ENCODE assay signal across 30 cellular contexts in the genomic region with DNA sequence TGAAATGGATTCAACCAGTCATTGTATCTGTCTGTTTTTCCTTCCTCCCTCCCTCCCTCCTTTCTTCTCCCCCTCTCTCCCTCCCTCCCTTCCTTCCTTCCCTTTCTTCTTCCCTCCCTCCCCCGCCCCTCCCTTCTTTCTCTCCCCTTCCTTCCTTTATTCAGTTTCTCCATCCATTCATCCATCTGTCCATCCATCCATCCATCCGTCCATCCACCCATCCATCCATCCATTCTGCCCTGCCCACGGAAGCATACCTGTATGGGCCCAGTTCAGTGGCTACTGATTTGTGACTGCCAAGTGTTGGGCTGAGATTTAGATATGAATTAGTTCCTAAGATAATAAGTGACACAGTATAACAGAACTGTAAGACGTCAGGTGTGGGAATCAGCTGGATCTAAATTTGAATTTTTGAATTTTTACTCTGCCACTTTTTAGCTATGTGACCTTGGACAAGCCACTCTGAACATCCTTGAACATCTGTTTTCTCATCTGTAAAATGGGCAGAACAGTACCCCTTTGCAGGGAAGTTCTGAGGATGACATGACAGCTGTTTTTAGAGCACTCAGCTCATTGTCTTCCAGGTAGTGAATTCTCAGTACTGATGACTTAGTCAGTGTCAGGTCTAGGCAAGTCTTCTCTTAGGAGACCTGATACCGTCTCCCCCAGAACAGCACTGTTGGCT.
"Had no signal": no experiment of that assay in that cellular context is flagged by ENCODE, and none has a peak within 500 bp of the region (broad histone marks: within the 10 kb centered on the region; RNA-seq: fewer than 3 reads in every experiment).

No MANE protein-coding gene starts in this region.

- H2AFZ ChIP-seq: hepatocyte had no signal

- H3K79me2 ChIP-seq: hepatocyte had no signal

- H3K4me3 ChIP-seq: ascending aorta, breast epithelium, cardiac muscle cell, colonic mucosa, esophagus muscularis mucosa, gastroesophageal sphincter, heart right ventricle, hepatocyte had no signal

- H3K4me1 ChIP-seq: ascending aorta, breast epithelium, colonic mucosa had no signal

- H3K4me2 ChIP-seq: hepatocyte had no signal

- H3K9me3 ChIP-seq: ascending aorta, breast epithelium, colonic mucosa, esophagus muscularis mucosa, gastroesophageal sphincter, heart right ventricle had no signal

- DNase-seq: activated B cell treated with CpG ODN at 0.5 μM for 24 hours; activated CD4-positive, alpha-beta memory T cell treated with anti-CD3 and anti-CD28 coated beads for 36 hours; activated CD4-positive, alpha-beta T cell treated with anti-CD3 and anti-CD28 coated beads for 36 hours; activated CD4-positive, alpha-beta T cell treated with anti-CD3 and anti-CD28 coated beads, Interleukin-2, amount 10 ng/mL, durations not matched to agents 24 days and 14 days; activated CD4-positive, CD25-positive, alpha-beta regulatory T cell treated with anti-CD3 and anti-CD28 coated beads, Interleukin-2, amount 50 U/mL, for 72 hours; activated CD8-positive, alpha-beta memory T cell treated with anti-CD3 and anti-CD28 coated beads, Interleukin-2, amount 10 ng/mL, durations not matched to agents 7 days and 5 days; activated CD8-positive, alpha-beta memory T cell treated with anti-CD3 and anti-CD28 coated beads, Interleukin-2, amount 50 U/mL, for 4 hours; activated CD8-positive, alpha-beta T cell treated with anti-CD3 and anti-CD28 coated beads, Interleukin-2, amount 10 ng/mL, durations not matched to agents 7 days and 5 days; activated gamma-delta T cell; activated naive CD4-positive, alpha-beta T cell; activated naive CD4-positive, alpha-beta T cell treated with anti-CD3 and anti-CD28 coated beads, Interleukin-2, amount 10 ng/mL, durations not matched to agents 7 days and 5 days; activated naive CD8-positive, alpha-beta T cell treated with anti-CD3 and anti-CD28 coated beads, Interleukin-2, amount 10 ng/mL, durations not matched to agents 7 days and 5 days; activated T-cell treated with anti-CD3 and anti-CD28 coated beads, Interleukin-2, amount 50 U/mL, for 1 hour; activated T-cell treated with anti-CD3 and anti-CD28 coated beads, Interleukin-2, amount 50 U/mL, for 48 hours; central memory CD4-positive, alpha-beta T cell; cerebellar nuclear complex; colonic mucosa; effector CD8-positive, alpha-beta T cell; erythroblast; foreskin melanocyte; heart right ventricle; T1000; WERI-Rb-1 had no signal

- ATAC-seq: activated CD4-positive, alpha-beta T cell treated with anti-CD3 and anti-CD28 coated beads for 36 hours; activated CD8-positive, alpha-beta memory T cell treated with anti-CD3 and anti-CD28 coated beads, Interleukin-2, amount 10 ng/mL, durations not matched to agents 7 days and 5 days; activated CD8-positive, alpha-beta T cell treated with anti-CD3 and anti-CD28 coated beads, Interleukin-2, amount 10 ng/mL, durations not matched to agents 7 days and 5 days; activated naive CD4-positive, alpha-beta T cell treated with anti-CD3 and anti-CD28 coated beads, Interleukin-2, amount 50 U/mL, for 72 hours; gastroesophageal sphincter; heart right ventricle had no signal

- H3K27ac ChIP-seq: ascending aorta, breast epithelium, cardiac muscle cell, colonic mucosa, esophagus muscularis mucosa, gastroesophageal sphincter, heart right ventricle, hepatocyte, WERI-Rb-1 had no signal

- H3K36me3 ChIP-seq: ascending aorta, breast epithelium, cardiac muscle cell, colonic mucosa, esophagus muscularis mucosa, gastroesophageal sphincter, heart right ventricle, WERI-Rb-1 had no signal

- H3K27me3 ChIP-seq: ascending aorta, breast epithelium, cardiac muscle cell, colonic mucosa, esophagus muscularis mucosa, gastroesophageal sphincter, heart right ventricle, hepatocyte had no signal
